ENCODE assay signal across 13 cellular contexts in the genomic region with DNA sequence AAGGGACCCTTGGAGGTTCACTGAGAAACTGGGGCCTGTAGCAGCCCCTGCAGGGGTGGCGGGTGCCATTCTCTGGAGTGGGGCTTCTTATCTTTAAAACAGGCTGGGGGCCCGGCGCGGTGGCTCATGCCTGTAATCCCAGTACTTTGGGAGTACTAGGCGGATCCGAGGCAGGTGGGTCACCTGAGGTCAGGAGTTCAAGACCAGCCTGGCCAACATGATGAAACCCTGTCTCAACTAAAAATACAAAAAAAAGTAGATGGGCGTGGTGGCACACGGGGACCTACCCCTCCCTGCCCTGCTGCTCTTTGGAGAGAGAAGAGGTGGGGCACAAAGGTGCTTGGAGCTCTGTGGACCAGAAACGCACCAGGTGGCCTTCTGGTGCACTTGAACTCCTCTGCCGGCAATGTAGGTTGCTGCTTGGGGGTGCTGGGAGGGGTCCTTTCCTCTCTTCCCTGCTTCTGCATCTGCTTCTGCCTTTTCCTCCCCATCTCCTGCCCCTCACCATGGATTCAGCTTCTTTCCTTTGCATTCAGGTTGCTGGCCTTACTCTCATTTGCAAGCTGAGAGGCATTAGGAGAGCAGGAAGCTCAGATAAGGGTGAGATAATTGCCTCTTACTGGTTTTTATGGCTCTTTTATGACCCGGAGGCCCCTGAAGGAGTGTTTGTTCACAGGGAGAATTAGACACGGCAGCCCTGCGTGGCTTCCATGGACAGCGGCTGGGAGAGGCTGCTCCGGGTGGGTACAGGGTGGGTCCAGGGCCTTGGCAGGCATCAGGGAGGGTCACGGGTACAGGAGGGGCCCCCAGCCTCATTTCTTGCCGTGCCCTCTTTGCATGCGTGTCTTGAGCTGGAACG. TPM values are rescaled to one million over a fixed set of nuclear protein-coding genes. Genes with fewer than 3 reads are reported as not detected.
DNase-seq lines count a peak whose midpoint lies in the region; ATAC-seq and TF ChIP-seq lines count a peak whose summit lies in the region.
"Had no signal": no experiment of that assay in that cellular context is flagged by ENCODE, and none has a peak within 500 bp of the region (broad histone marks: within the 10 kb centered on the region; RNA-seq: fewer than 3 reads in every experiment).

No MANE protein-coding gene starts in this region.

- peak; percentile 88 for DNase-seq in NCI-H345 (lab: John Stamatoyannopoulos, UW)
- peak; percentile 72 for DNase-seq in chondrocyte (ENCODE audit: low spot score)
- DNase-seq in activated naive CD8-positive, alpha-beta T cell treated with anti-CD3 and anti-CD28 coated beads for 36 hours = no peak
- no peak for DNase-seq in prostate gland (ENCODE audit: low spot score)
- DNase-seq: COR-L47; IMR-90; PC-3; stimulated activated CD4-positive, alpha-beta T cell treated with anti-CD3 and anti-CD28 coated beads, Interleukin-2, amount 100 ng/mL, for 24 hours had no signal

- peaks cover 13% of the 10 kb centered on the region for H3K4me1 Mint-ChIP-seq in chondrocyte (ENCODE audit: low read depth)
- no peaks in the 10 kb centered on the region for H3K4me1 Mint-ChIP-seq in activated naive CD8-positive, alpha-beta T cell treated with anti-CD3 and anti-CD28 coated beads for 36 hours

- H3K9ac ChIP-seq in Loucy (ENCODE audit: low read depth, low read length, poor library complexity, severe bottlenecking) = peak overlapping the region; percentile 49
- no peak overlapping the region for H3K9ac ChIP-seq in rectal smooth muscle tissue (ENCODE audit: low read length)

- TF ChIP-seq POLR2A in prostate gland (IDR thresholded peaks at IDR 0.05) = no peak

- H3K4me3 ChIP-seq in Loucy (ENCODE audit: low read length, poor library complexity, severe bottlenecking) (peak overlapping the region; percentile 39), rectal smooth muscle tissue (ENCODE audit: low read length) (peak overlapping the region; percentile 3), prostate gland (no peak overlapping the region)

- peaks cover 16% of the 10 kb centered on the region for H3K36me3 Mint-ChIP-seq in chondrocyte (ENCODE audit: low read depth)
- no peaks in the 10 kb centered on the region for H3K36me3 Mint-ChIP-seq in activated naive CD8-positive, alpha-beta T cell treated with anti-CD3 and anti-CD28 coated beads for 36 hours

- TF ChIP-seq CTCF in Loucy (conservative IDR thresholded peaks at IDR 0.05; ENCODE audit: low read length) (no peak), chondrocyte (IDR thresholded peaks at IDR 0.05) (no peak), prostate gland (IDR thresholded peaks at IDR 0.05) (no peak)

- no peak overlapping the region for H3K27ac Mint-ChIP-seq in chondrocyte (ENCODE audit: unreplicated experiment)
- no peak overlapping the region for H3K27ac Mint-ChIP-seq in activated naive CD8-positive, alpha-beta T cell treated with anti-CD3 and anti-CD28 coated beads for 36 hours
- H3K27ac Mint-ChIP-seq: stimulated activated naive CD8-positive, alpha-beta T cell treated with anti-CD3 and anti-CD28 coated beads, Interleukin-15, Interleukin-2, amounts not matched to agents 100 ng/mL and 50 ng/mL, for 24 hours had no signal

- intact Hi-C loops in prostate gland (cut with DNase I) = no loop called here

- peaks cover 60% of the 10 kb centered on the region for H3K4me1 ChIP-seq in Loucy (ENCODE audit: insufficient read depth, low read length, poor library complexity, severe bottlenecking)
- H3K4me1 ChIP-seq in rectal smooth muscle tissue (ENCODE audit: control insufficient read depth, insufficient read depth, low read length) = peaks cover 2% of the 10 kb centered on the region
- H3K4me1 ChIP-seq in prostate gland (replicated peaks) = no peaks in the 10 kb centered on the region

- H3K9me3 ChIP-seq in Loucy (ENCODE audit: insufficient read depth, low read depth, low read length) (no peaks in the 10 kb centered on the region), prostate gland (no peaks in the 10 kb centered on the region)

- no peak overlapping the region for H3K4me3 Mint-ChIP-seq in chondrocyte (ENCODE audit: unreplicated experiment)
- H3K4me3 Mint-ChIP-seq in activated naive CD8-positive, alpha-beta T cell treated with anti-CD3 and anti-CD28 coated beads for 36 hours = no peak overlapping the region
- H3K4me3 Mint-ChIP-seq: stimulated activated naive CD8-positive, alpha-beta T cell treated with anti-CD3 and anti-CD28 coated beads, Interleukin-15, Interleukin-2, amounts not matched to agents 100 ng/mL and 50 ng/mL, for 24 hours had no signal

- H3K27me3 Mint-ChIP-seq in chondrocyte (ENCODE audit: low read depth) = no peaks in the 10 kb centered on the region
- H3K27me3 Mint-ChIP-seq in activated naive CD8-positive, alpha-beta T cell treated with anti-CD3 and anti-CD28 coated beads for 36 hours = peaks cover 4% of the 10 kb centered on the region
- H3K27me3 Mint-ChIP-seq: stimulated activated naive CD8-positive, alpha-beta T cell treated with anti-CD3 and anti-CD28 coated beads, Interleukin-15, Interleukin-2, amounts not matched to agents 100 ng/mL and 50 ng/mL, for 24 hours had no signal

- H2AFZ ChIP-seq in Loucy (ENCODE audit: low read length) = no peak overlapping the region; the same call in 1 of the 2 replicates

- H3K27ac ChIP-seq in rectal smooth muscle tissue (ENCODE audit: low read depth, low read length) = peak overlapping the region; percentile 43
- H3K27ac ChIP-seq in prostate gland = peak overlapping the region in 1 of 2 donors; percentile 9

- no peaks in the 10 kb centered on the region for H3K9me3 Mint-ChIP-seq in chondrocyte (ENCODE audit: low read depth)
- no peaks in the 10 kb centered on the region for H3K9me3 Mint-ChIP-seq in activated naive CD8-positive, alpha-beta T cell treated with anti-CD3 and anti-CD28 coated beads for 36 hours
- H3K9me3 Mint-ChIP-seq: stimulated activated naive CD8-positive, alpha-beta T cell treated with anti-CD3 and anti-CD28 coated beads, Interleukin-15, Interleukin-2, amounts not matched to agents 100 ng/mL and 50 ng/mL, for 24 hours had no signal

- H3K36me3 ChIP-seq in Loucy (ENCODE audit: insufficient read depth, low read length) = no peaks in the 10 kb centered on the region
- peaks cover 6% of the 10 kb centered on the region for H3K36me3 ChIP-seq in rectal smooth muscle tissue (ENCODE audit: control insufficient read depth, insufficient read depth, low read length)
- H3K36me3 ChIP-seq in prostate gland = no peaks in the 10 kb centered on the region

- no peaks in the 10 kb centered on the region for H3F3A ChIP-seq in Loucy (ENCODE audit: low read depth)

- WGBS in prostate gland = 59% methylated on average over 19 of the region's 19 CpGs

- H4K20me1 ChIP-seq in Loucy (ENCODE audit: insufficient read depth, low read length, poor library complexity, severe bottlenecking) = no peaks in the 10 kb centered on the region

- H3K27me3 ChIP-seq in Loucy (ENCODE audit: insufficient read depth, low read length, poor library complexity, severe bottlenecking) (no peaks in the 10 kb centered on the region), rectal smooth muscle tissue (ENCODE audit: control insufficient read depth, insufficient read depth, low read length) (no peaks in the 10 kb centered on the region), prostate gland (replicated peaks; ENCODE audit: insufficient read depth) (no peaks in the 10 kb centered on the region)

- ATAC-seq in GM21529 (IDR thresholded peaks at IDR 0.05; ENCODE audit: unreplicated experiment) (no peak), GM21381 (IDR thresholded peaks at IDR 0.05; ENCODE audit: unreplicated experiment) (no peak)
- ATAC-seq: PC-3 had no signal

- peak overlapping the region; percentile 54 for H3K4me2 ChIP-seq in Loucy (ENCODE audit: low read depth, low read length, poor library complexity, severe bottlenecking)

- H3K79me2 ChIP-seq in Loucy (ENCODE audit: insufficient read depth, low read length) = no peaks in the 10 kb centered on the region

- no peaks in the 10 kb centered on the region for H3K9me2 ChIP-seq in Loucy (replicated peaks; ENCODE audit: low read depth, low read length)

RNA-seq across cellular contexts. Expression of gene ARHGEF10L, which starts 57.4 kb away (rescaled TPM):
- total RNA-seq in chondrocyte (27.3 to 40.6 TPM (median 40.0 TPM) in 3 replicates), prostate gland (10 to 100 TPM; 26.0 to 39.7 TPM)
- not detected for total RNA-seq in activated naive CD8-positive, alpha-beta T cell treated with anti-CD3 and anti-CD28 coated beads for 36 hours

Comparison
In these comparisons a context has a peak if more than half of its experiments do, and no peak if none do; other contexts are left out.
1. H3K4me3 ChIP-seq: peak in Loucy (single experiment) and rectal smooth muscle tissue (single experiment); none in prostate gland (0 of 2).
2. DNase-seq: peak in NCI-H345 (single experiment) and chondrocyte (single experiment); none in activated naive CD8-positive, alpha-beta T cell treated with anti-CD3 and anti-CD28 coated beads for 36 hours (single experiment) and prostate gland (single experiment).
3. RNA of gene ARHGEF10L, which starts 57.4 kb away (total RNA-seq): 27.3 to 40.6 TPM in chondrocyte and 26.0 to 39.7 TPM in prostate gland; not detected in activated naive CD8-positive, alpha-beta T cell treated with anti-CD3 and anti-CD28 coated beads for 36 hours; every median in the first group is over 10 times any median in the second.